2 cellular contexts compared by ENCODE assay signal in the genomic region with DNA sequence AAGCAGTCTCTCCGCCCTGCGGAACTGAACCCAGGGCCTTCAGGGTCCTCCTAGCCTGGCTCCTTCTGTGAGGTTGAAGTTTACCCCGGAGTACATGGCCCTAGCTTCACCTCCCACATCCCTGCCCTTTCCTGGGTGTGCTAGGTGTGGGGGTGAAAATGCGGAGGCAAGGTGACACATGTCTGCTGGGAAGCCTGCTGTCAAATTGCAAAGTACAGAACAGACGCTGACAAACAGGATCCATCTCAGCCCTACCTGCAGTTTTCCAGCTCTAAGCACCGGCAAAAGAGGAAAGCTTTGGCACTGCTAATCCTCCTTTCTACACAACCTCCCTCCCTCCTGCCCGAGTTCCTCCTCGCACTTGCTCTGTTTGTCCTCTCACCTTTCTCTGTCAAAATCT.
TF ChIP-seq lines count a peak whose summit lies in the region.

No MANE protein-coding gene starts in this region.

TF ChIP-seq in GM23338, 12 proteins besides CTCF, POLR2A, EP300 and RAD21:
- no peak for TF ChIP-seq POLR2AphosphoS5 (IDR thresholded peaks at IDR 0.05; ENCODE audit: low read depth)
- no peak for TF ChIP-seq EZH2phosphoT487 (IDR thresholded peaks at IDR 0.05; ENCODE audit: unreplicated experiment)
- no peak for TF ChIP-seq NANOG (IDR thresholded peaks at IDR 0.05; ENCODE audit: borderline replicate concordance)

TF ChIP-seq in GM12878, 131 proteins besides CTCF, POLR2A, EP300 and RAD21:
- TF ChIP-seq STAT3 (IDR thresholded peaks at IDR 0.05; ENCODE audit: low read depth, low read length) (no peak), MTA3 (IDR thresholded peaks at IDR 0.05; ENCODE audit: borderline replicate concordance, low read length) (0 out of 2 replicates have a peak, but pooled peaks have one; percentile 25)
